Comparison of ENCODE assay signal across 8 cellular contexts in the genomic region with DNA sequence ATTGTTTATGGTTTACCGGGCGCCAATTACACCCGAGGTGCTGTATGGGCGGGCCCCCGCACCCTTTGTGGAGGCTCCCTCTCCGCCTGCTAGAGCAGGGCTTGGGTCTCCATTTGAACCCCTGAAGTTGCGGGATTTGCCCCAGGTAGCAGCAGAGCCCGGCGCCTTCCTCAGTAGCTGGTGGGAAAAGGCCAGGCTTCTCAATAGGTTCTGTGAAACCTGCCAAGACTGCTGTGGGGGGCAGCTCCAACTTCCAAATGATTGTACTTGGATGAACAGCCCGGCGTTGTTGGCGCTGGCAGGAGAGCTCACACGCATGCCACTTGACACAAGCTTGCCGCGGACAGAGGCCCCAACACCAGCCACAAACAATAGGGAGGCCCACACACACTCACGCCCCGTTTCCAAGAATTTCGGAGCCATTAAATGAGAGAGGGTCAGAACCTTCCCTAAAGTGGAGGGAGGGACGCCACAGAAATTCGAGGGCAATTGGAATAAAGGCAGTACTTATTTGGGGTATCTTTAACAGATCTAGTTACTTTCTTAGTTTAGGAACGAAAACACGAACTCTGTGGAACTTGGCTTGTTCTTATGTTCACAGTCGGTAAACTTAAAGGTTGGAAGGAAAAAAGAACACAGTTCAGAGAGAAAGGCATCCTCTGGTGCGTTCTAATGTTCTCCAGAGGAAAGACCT. TPM values are rescaled to one million over a fixed set of nuclear protein-coding genes. Genes with fewer than 3 reads are reported as not detected.
DNase-seq lines count a peak whose midpoint lies in the region; TF ChIP-seq lines count a peak whose summit lies in the region.

No MANE protein-coding gene starts in this region.

- H3K4me3 ChIP-seq in WI38 (ENCODE audit: low read depth, low read length) (peak overlapping the region; percentile 69), sigmoid colon (peak overlapping the region; percentile 64 to 91 (median 72))

- H3K36me3 ChIP-seq in sigmoid colon = no peaks in the 10 kb centered on the region

- WGBS in sigmoid colon, 2 donors = 11 to 53% methylated on average over 24 of the region's 24 CpGs

- no peak for TF ChIP-seq POLR2A in sigmoid colon (IDR thresholded peaks at IDR 0.05)

- no peak for TF ChIP-seq EP300 in sigmoid colon (IDR thresholded peaks at IDR 0.05)

- in situ Hi-C loops in G401 (cut with HindIII; ENCODE audit: low sequenced_read_pairs) = no loop called here

- no peaks in the 10 kb centered on the region for H3K9me3 ChIP-seq in sigmoid colon

- DNase-seq in G401 (ENCODE audit: low spot score) (peak; percentile 86), hippocampal formation (lab: John Stamatoyannopoulos, UW) (peak; percentile 27 to 29), sigmoid colon (no peak), NCI-H446 treated with DMSO at 0.1 percent for 48 hours (lab: John Stamatoyannopoulos, UW) (no peak), activated gamma-delta T cell (lab: John Stamatoyannopoulos, UW) (no peak), SKM-1 treated with dmso at 0.1 percent for 144 hours (lab: John Stamatoyannopoulos, UW; ENCODE audit: unreplicated experiment) (no peak), ureter (ENCODE audit: low spot score) (no peak)

- intact Hi-C loops in sigmoid colon (cut with DNase I) = loop anchor here (2.0 kb wide), 1 partner anchor 150 kb away; the partner anchor contains the start of gene MAGEF1

- TF ChIP-seq CTCF in WI38 (IDR thresholded peaks at IDR 0.05; ENCODE audit: low read depth, low read length) (no peak), sigmoid colon (IDR thresholded peaks at IDR 0.05) (no peak)

- H3K27ac ChIP-seq in sigmoid colon = peak overlapping the region; percentile 80 to 89 (median 81)

- H3K4me1 ChIP-seq in sigmoid colon = peaks cover 0 to 71% (median 50%) of the 10 kb centered on the region in 4 donors

- no peaks in the 10 kb centered on the region for H3K27me3 ChIP-seq in sigmoid colon

RNA-seq across cellular contexts. Expression of gene EPHB3, which starts 1.4 kb away (rescaled TPM):
- 2.8 and 3.9 TPM in 2 replicates for total RNA-seq in G401 (2014; rRNA removed; shearing (Covaris generic))
- total RNA-seq in sigmoid colon (1 to 10 TPM; 1.8 to 2.8 (median 2.2) TPM), ureter (4.9 TPM)
- 10 to 100 TPM in 1 of 3 donors, 1 to 10 TPM in 2; 1.6 to 20.2 (median 1.8) TPM for polyA plus RNA-seq in sigmoid colon

Comparison
In these comparisons a context has a peak if more than half of its experiments do, and no peak if none do; other contexts are left out.
1. DNase-seq: peak in G401 (single experiment) and hippocampal formation (2 of 2); none in sigmoid colon (single experiment), NCI-H446 treated with DMSO at 0.1 percent for 48 hours (single experiment), activated gamma-delta T cell (single experiment), SKM-1 treated with dmso at 0.1 percent for 144 hours (single experiment) and ureter (single experiment).